In the genomic region with DNA sequence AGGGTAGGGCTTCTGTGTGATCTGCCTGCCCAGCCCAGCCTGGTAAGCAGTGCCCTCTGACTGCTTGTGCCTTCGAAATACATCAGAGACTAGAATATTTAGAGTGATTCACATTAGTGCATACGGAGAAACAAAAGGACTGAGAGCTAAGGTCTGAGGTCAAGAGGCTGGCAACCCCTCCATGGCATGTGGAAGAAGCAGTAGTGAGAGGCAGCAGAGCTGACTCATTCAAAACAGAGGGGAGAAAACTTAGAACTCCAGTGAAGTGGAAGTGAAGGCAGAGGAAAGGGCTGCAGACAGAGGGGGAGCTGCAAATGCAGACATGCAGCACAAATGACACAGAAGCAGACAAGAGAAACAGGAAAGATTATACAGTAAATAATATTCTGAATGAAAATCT, we compare ENCODE assay signal across 13 cellular contexts.
DNase-seq lines count a peak whose midpoint lies in the region; ATAC-seq, FAIRE-seq and TF ChIP-seq lines count a peak whose summit lies in the region.
"Had no signal": no experiment of that assay in that cellular context is flagged by ENCODE, and none has a peak within 500 bp of the region (broad histone marks: within the 10 kb centered on the region; RNA-seq: fewer than 3 reads in every experiment).

No MANE protein-coding gene starts in this region.

- DNase-seq in AG08396 (ENCODE audit: low spot score) (peak; percentile 19), HFFc6 (peak; percentile 3), astrocyte (ENCODE audit: low read depth) (peak; percentile 71), kidney glomerular epithelial cell (lab: John Stamatoyannopoulos, UW) (peak; percentile 92), posterior vena cava (ENCODE audit: low spot score) (no peak), aorta (no peak), glutamatergic neuron (no peak)
- DNase-seq: CD4-positive, CD25-positive, alpha-beta regulatory T cell; cortex of kidney; NCI-H1436 had no signal

- intact Hi-C loops in posterior vena cava (cut with DNase I) = loop anchor here in 1 of 2 donors (10.0 kb wide), 1 partner anchor 295 kb away; no protein-coding TSS in a partner anchor
- intact Hi-C loops in aorta (cut with DNase I) = loop anchor here in 1 of 2 donors (10.0 kb wide), 1 partner anchor 105 kb away; no protein-coding TSS in a partner anchor

- H4K20me1 ChIP-seq in astrocyte (ENCODE audit: insufficient read depth, low read length) = no peaks in the 10 kb centered on the region

- 62 to 66% methylated on average over 2 of the region's 2 CpGs for WGBS in aorta, 2 donors

- H3K27me3 Mint-ChIP-seq in HFFc6 (ENCODE audit: insufficient read depth) = no peaks in the 10 kb centered on the region
- no peaks in the 10 kb centered on the region for H3K27me3 Mint-ChIP-seq in astrocyte (ENCODE audit: low read depth, unreplicated experiment)
- H3K27me3 Mint-ChIP-seq in glutamatergic neuron (ENCODE audit: unreplicated experiment) = no peaks in the 10 kb centered on the region
- H3K27me3 Mint-ChIP-seq: CD4-positive, CD25-positive, alpha-beta regulatory T cell had no signal

- H3K79me2 ChIP-seq in astrocyte (ENCODE audit: insufficient read depth, low read length) = no peaks in the 10 kb centered on the region

- no peak for FAIRE-seq in astrocyte (lab: Jason Lieb, UNC)

- ATAC-seq in aorta (ENCODE audit: low FRiP score) (no peak), HG03354 (IDR thresholded peaks at IDR 0.05; ENCODE audit: poor library complexity, severe bottlenecking, unreplicated experiment) (no peak)
- ATAC-seq: stimulated activated effector memory CD8-positive, alpha-beta T cell treated with anti-CD3 and anti-CD28 coated beads, Interleukin-12 subunit alpha, Interleukin-12 subunit beta, amount 100 ng/mL, for 72 hours had no signal

- H3K36me3 Mint-ChIP-seq in HFFc6 (ENCODE audit: low read depth) (no peaks in the 10 kb centered on the region), astrocyte (ENCODE audit: low read depth, unreplicated experiment) (peaks cover 4% of the 10 kb centered on the region), glutamatergic neuron (ENCODE audit: unreplicated experiment) (no peaks in the 10 kb centered on the region)

- no peak overlapping the region for H3K9ac ChIP-seq in astrocyte (ENCODE audit: low read length)

- H3K4me1 Mint-ChIP-seq in HFFc6 (ENCODE audit: low read depth) (peaks cover 14% of the 10 kb centered on the region), astrocyte (ENCODE audit: low read depth, unreplicated experiment) (peaks cover 14% of the 10 kb centered on the region), glutamatergic neuron (ENCODE audit: low read depth, unreplicated experiment) (peaks cover 8% of the 10 kb centered on the region)
- H3K4me1 Mint-ChIP-seq: CD4-positive, CD25-positive, alpha-beta regulatory T cell; stimulated activated effector memory CD8-positive, alpha-beta T cell treated with anti-CD3 and anti-CD28 coated beads, Interleukin-12 subunit alpha, Interleukin-12 subunit beta, amount 100 ng/mL, for 72 hours had no signal

- peak overlapping the region; percentile 15; the same call in 1 of the 2 replicates for H3K27ac Mint-ChIP-seq in HFFc6
- H3K27ac Mint-ChIP-seq in astrocyte (ENCODE audit: unreplicated experiment) = peak overlapping the region; percentile 88
- no peak overlapping the region for H3K27ac Mint-ChIP-seq in glutamatergic neuron (ENCODE audit: unreplicated experiment)
- H3K27ac Mint-ChIP-seq: stimulated activated effector memory CD8-positive, alpha-beta T cell treated with anti-CD3 and anti-CD28 coated beads, Interleukin-12 subunit alpha, Interleukin-12 subunit beta, amount 100 ng/mL, for 72 hours had no signal

- H3K9me3 Mint-ChIP-seq in HFFc6 (no peaks in the 10 kb centered on the region), astrocyte (ENCODE audit: unreplicated experiment) (no peaks in the 10 kb centered on the region), glutamatergic neuron (ENCODE audit: unreplicated experiment) (no peaks in the 10 kb centered on the region)
- H3K9me3 Mint-ChIP-seq: CD4-positive, CD25-positive, alpha-beta regulatory T cell; stimulated activated effector memory CD8-positive, alpha-beta T cell treated with anti-CD3 and anti-CD28 coated beads, Interleukin-12 subunit alpha, Interleukin-12 subunit beta, amount 100 ng/mL, for 72 hours had no signal

- H3K36me3 ChIP-seq in astrocyte (ENCODE audit: insufficient read depth, low read length) = no peaks in the 10 kb centered on the region
- H3K36me3 ChIP-seq in aorta (ENCODE audit: control insufficient read depth in 1 of 2, insufficient read depth in 2 of 2, low read length in 1 of 2) = peaks cover 0 to 3% of the 10 kb centered on the region in 2 donors

- H3K9me3 ChIP-seq in astrocyte (ENCODE audit: insufficient read depth, low read depth, low read length) (no peaks in the 10 kb centered on the region), aorta (ENCODE audit: control insufficient read depth, low read length) (no peaks in the 10 kb centered on the region)

- TF ChIP-seq CTCF in HFFc6 (IDR thresholded peaks at IDR 0.05) (no peak), astrocyte (IDR thresholded peaks at IDR 0.05; ENCODE audit: insufficient read depth, low read depth, low read length) (no peak), glutamatergic neuron (IDR thresholded peaks at IDR 0.05; ENCODE audit: partially characterized antibody, unreplicated experiment) (no peak)

- no peak overlapping the region for H2AFZ ChIP-seq in astrocyte (ENCODE audit: low read depth, low read length)

- H3K27ac ChIP-seq in astrocyte (ENCODE audit: low read depth, low read length) (no peak overlapping the region), aorta (ENCODE audit: low read depth in 1 of 2, low read length in 2 of 2) (no peak overlapping the region)
- H3K27ac ChIP-seq: VCaP had no signal

- H3K4me3 Mint-ChIP-seq in HFFc6 = no peak overlapping the region; the same call in 1 of the 2 replicates
- peak overlapping the region; percentile 58 for H3K4me3 Mint-ChIP-seq in astrocyte (ENCODE audit: unreplicated experiment)
- H3K4me3 Mint-ChIP-seq in glutamatergic neuron (ENCODE audit: unreplicated experiment) = no peak overlapping the region
- H3K4me3 Mint-ChIP-seq: CD4-positive, CD25-positive, alpha-beta regulatory T cell; stimulated activated effector memory CD8-positive, alpha-beta T cell treated with anti-CD3 and anti-CD28 coated beads, Interleukin-12 subunit alpha, Interleukin-12 subunit beta, amount 100 ng/mL, for 72 hours had no signal

- peak overlapping the region; percentile 45 for H3K4me2 ChIP-seq in astrocyte (ENCODE audit: low read length)

- no peak overlapping the region for H3K4me3 ChIP-seq in astrocyte (ENCODE audit: insufficient read depth, low read depth, low read length)
- no peak overlapping the region for H3K4me3 ChIP-seq in aorta (ENCODE audit: low read length in 2 of 2)

- H3K4me1 ChIP-seq in astrocyte (ENCODE audit: insufficient read depth, low read length) (peaks cover 7% of the 10 kb centered on the region), aorta (ENCODE audit: control insufficient read depth in 1 of 2, insufficient read depth in 2 of 2, low read length in 2 of 2) (no peaks in the 10 kb centered on the region)

- H3K27me3 ChIP-seq in astrocyte (ENCODE audit: insufficient read depth, low read length) (no peaks in the 10 kb centered on the region), aorta (ENCODE audit: control insufficient read depth in 1 of 2, insufficient read depth in 2 of 2, low read length in 1 of 2) (no peaks in the 10 kb centered on the region)

Comparison
In these comparisons a context has a peak if more than half of its experiments do, and no peak if none do; other contexts are left out.
1. DNase-seq: peak in AG08396 (single experiment), HFFc6 (single experiment), astrocyte (single experiment) and kidney glomerular epithelial cell (single experiment); none in posterior vena cava (single experiment), aorta (0 of 2) and glutamatergic neuron (single experiment).